ENCODE assay signal across 8 cellular contexts in genomic region chr1:146938927-146939786, GRCh38. TPM values are rescaled to one million over a fixed set of nuclear protein-coding genes. Genes with fewer than 3 reads are reported as not detected.
DNase-seq lines count a peak whose midpoint lies in the region; ATAC-seq and TF ChIP-seq lines count a peak whose summit lies in the region.
"Not testable (repeated sequence)": the region's sequence is repeated elsewhere in the genome, so short reads cannot be mapped to it uniquely, and the experiment has no call there.

No MANE protein-coding gene starts in this region.

- POLR2A ChIA-PET in AG04450 (lab: Yijun Ruan, JAX) = not testable (repeated sequence)
- POLR2A ChIA-PET in activated CD4-positive, alpha-beta memory T cell treated with anti-CD3 and anti-CD28 coated beads for 36 hours (lab: Charles Lee) = interaction anchor here (1.8 kb wide), 1 partner anchor 145 kb away, joined by 7 read pairs; no protein-coding TSS in a partner anchor

- H3K27ac Mint-ChIP-seq in activated CD4-positive, alpha-beta memory T cell treated with anti-CD3 and anti-CD28 coated beads for 36 hours = peak overlapping the region; percentile 82

- not testable (repeated sequence) for H3K36me3 ChIP-seq in kidney epithelial cell (ENCODE audit: control insufficient read depth, insufficient read depth, low read length)

- H3K27ac ChIP-seq in AG04450 (ENCODE audit: low read depth, low read length) (peak overlapping the region; percentile 11), dorsolateral prefrontal cortex (peak overlapping the region in 42 of 59 donors; percentile 10 to 95 (median 78))

- H3K27me3 Mint-ChIP-seq in activated CD4-positive, alpha-beta memory T cell treated with anti-CD3 and anti-CD28 coated beads for 36 hours = not testable (repeated sequence)

- H3K4me3 Mint-ChIP-seq in activated CD4-positive, alpha-beta memory T cell treated with anti-CD3 and anti-CD28 coated beads for 36 hours = peak overlapping the region; percentile 87

- H3K4me3 ChIP-seq in AG04450 (ENCODE audit: low read depth, low read length) (peak overlapping the region; percentile 66), dorsolateral prefrontal cortex (peak overlapping the region; percentile 55 to 94 (median 81)), kidney epithelial cell (ENCODE audit: low read depth, low read length) (peak overlapping the region; percentile 54)

- H3K9me3 ChIP-seq in AG04450 (ENCODE audit: control insufficient read depth, insufficient read depth, low read length) = not testable (repeated sequence)

- not testable (repeated sequence) for H3K27me3 ChIP-seq in AG04450 (ENCODE audit: control insufficient read depth, insufficient read depth, low read length); dorsolateral prefrontal cortex; kidney epithelial cell (ENCODE audit: control insufficient read depth, insufficient read depth, low read length)

- H3K36me3 Mint-ChIP-seq in activated CD4-positive, alpha-beta memory T cell treated with anti-CD3 and anti-CD28 coated beads for 36 hours = not testable (repeated sequence)

- H3K9me3 Mint-ChIP-seq in activated CD4-positive, alpha-beta memory T cell treated with anti-CD3 and anti-CD28 coated beads for 36 hours = not testable (repeated sequence)

- peak; percentile 39 for ATAC-seq in GM18873 (IDR thresholded peaks at IDR 0.05; ENCODE audit: low FRiP score, unreplicated experiment)
- ATAC-seq in HG02973 (IDR thresholded peaks at IDR 0.05; ENCODE audit: unreplicated experiment) = peak; percentile 19
- peak; percentile 65 for ATAC-seq in sciatic nerve

- not testable (repeated sequence) for TF ChIP-seq CTCF in AG04450 (IDR thresholded peaks at IDR 0.05; ENCODE audit: low read depth, low read length); dorsolateral prefrontal cortex (IDR thresholded peaks at IDR 0.05 in 54 of 56, conservative IDR thresholded peaks at IDR 0.05 in 2 of 56; ENCODE audit: low read depth in 1 of 56, partially characterized antibody in 56 of 56); kidney epithelial cell (IDR thresholded peaks at IDR 0.05; ENCODE audit: insufficient read depth, low read length, poor library complexity, severe bottlenecking)

- intact Hi-C loops in activated CD4-positive, alpha-beta memory T cell treated with anti-CD3 and anti-CD28 coated beads for 36 hours (cut with micrococcal nuclease) = loop anchor here (2.0 kb wide), 1 partner anchor 146 kb away; no protein-coding TSS in a partner anchor
- intact Hi-C loops in dorsolateral prefrontal cortex (cut with DNase I); sciatic nerve (cut with DNase I): not testable (repeated sequence)

- not testable (repeated sequence) for DNase-seq in AG04450 (ENCODE audit: low read depth, low spot score); kidney epithelial cell (ENCODE audit: low read depth)
- peak; percentile 5 for DNase-seq in NCI-H2171 treated with DMSO at 0.1 percent for 48 hours (lab: John Stamatoyannopoulos, UW)
- DNase-seq in activated CD4-positive, alpha-beta memory T cell treated with anti-CD3 and anti-CD28 coated beads for 36 hours = peak; percentile 45
- DNase-seq in dorsolateral prefrontal cortex = peak in 5 of 10 donors; percentile 9 to 48 (median 12)
- DNase-seq in sciatic nerve (ENCODE audit: low spot score) = peak; percentile 52

- CTCF ChIA-PET in AG04450 (lab: Charles Lee); activated CD4-positive, alpha-beta memory T cell treated with anti-CD3 and anti-CD28 coated beads for 36 hours (lab: Charles Lee): not testable (repeated sequence)

- peaks cover 17% of the 10 kb centered on the region for H3K4me1 Mint-ChIP-seq in activated CD4-positive, alpha-beta memory T cell treated with anti-CD3 and anti-CD28 coated beads for 36 hours (ENCODE audit: low read depth)

RNA-seq across cellular contexts. Expression of gene NBPF12, which starts 1.0 kb away (rescaled TPM):
- polyA plus RNA-seq in AG04450 (2011; rRNA removed) = 9.4 and 10.4 TPM in 2 replicates
- 7.2 and 7.9 TPM in 2 replicates for polyA minus RNA-seq in AG04450 (2011; rRNA and poly(A)+ RNA removed)
- total RNA-seq in activated CD4-positive, alpha-beta memory T cell treated with anti-CD3 and anti-CD28 coated beads for 36 hours = 1 to 10 TPM; 7.8 to 7.9 TPM
- 10 to 100 TPM; 14.9 to 60.6 (median 25.7) TPM for total RNA-seq in dorsolateral prefrontal cortex
- 13.7 and 13.8 TPM in 2 replicates for total RNA-seq in kidney epithelial cell
- 14.2 TPM for total RNA-seq in sciatic nerve
